ENCODE assay signal across 8 cellular contexts in genomic region chrX:153726286-153727107, GRCh38. TPM values are rescaled to one million over a fixed set of nuclear protein-coding genes. Genes with fewer than 3 reads are reported as not detected.
DNase-seq lines count a peak whose midpoint lies in the region; ATAC-seq, FAIRE-seq and TF ChIP-seq lines count a peak whose summit lies in the region.

No MANE protein-coding gene starts in this region.

- no peaks in the 10 kb centered on the region for H3K36me3 ChIP-seq in pancreas

- no peak for FAIRE-seq in pancreas (lab: Jason Lieb, UNC)

- peaks cover 23% of the 10 kb centered on the region for H3K4me1 Mint-ChIP-seq in activated T-helper 2 cell treated with anti-CD3 and anti-CD28 coated beads, Interferon-gamma antibody, Interleukin-2, Interleukin-4, amounts not matched to agents 10 μg/mL and 5 μg/mL and 100 μg/mL, durations not matched to agents 14 hours and 24 hours and 36 hours (ENCODE audit: low read depth)
- peaks cover 11% of the 10 kb centered on the region for H3K4me1 Mint-ChIP-seq in glutamatergic neuron (ENCODE audit: low read depth, unreplicated experiment)

- ATAC-seq in HG02763 (IDR thresholded peaks at IDR 0.05; ENCODE audit: unreplicated experiment), result peak; percentile 33
- ATAC-seq in pancreas, result peak; percentile 8 to 35 (median 23)

- H3K9me3 ChIP-seq in pancreas, result no peaks in the 10 kb centered on the region

- peak overlapping the region; percentile 42 for H3K4me3 Mint-ChIP-seq in activated T-helper 2 cell treated with anti-CD3 and anti-CD28 coated beads, Interferon-gamma antibody, Interleukin-2, Interleukin-4, amounts not matched to agents 10 μg/mL and 5 μg/mL and 100 μg/mL, durations not matched to agents 14 hours and 24 hours and 36 hours (ENCODE audit: low read depth)
- H3K4me3 Mint-ChIP-seq in glutamatergic neuron (ENCODE audit: unreplicated experiment), result no peak overlapping the region

- DNase-seq in AG04449 (ENCODE audit: low read depth, low spot score) (no peak), GM13977 (ENCODE audit: low spot score) (peak; percentile 84), NCI-H2196 treated with DMSO at 0.1 percent for 48 hours (lab: John Stamatoyannopoulos, UW; ENCODE audit: unreplicated experiment) (peak; percentile 53), glutamatergic neuron (peak; percentile 70), pancreas (peak; percentile 56 to 85 (median 68)), SHP77 treated with DMSO at 0.1 percent for 48 hours (lab: John Stamatoyannopoulos, UW) (no peak)
- DNase-seq in activated T-helper 2 cell treated with anti-CD3 and anti-CD28 coated beads, Interferon-gamma antibody, Interleukin-2, Interleukin-4, amounts not matched to agents 10 μg/mL and 5 μg/mL and 100 μg/mL, durations not matched to agents 14 hours and 24 hours and 36 hours (ENCODE audit: low spot score), result peak; percentile 36

- TF ChIP-seq CTCF in AG04449 (IDR thresholded peaks at IDR 0.05; ENCODE audit: insufficient read depth, low read length, missing control alignments) (no peak), GM13977 (IDR thresholded peaks at IDR 0.05; ENCODE audit: extremely low read depth, insufficient read depth, missing control alignments) (no peak), glutamatergic neuron (IDR thresholded peaks at IDR 0.05; ENCODE audit: partially characterized antibody, unreplicated experiment) (no peak), pancreas (IDR thresholded peaks at IDR 0.05) (no peak)

- no peaks in the 10 kb centered on the region for H3K27me3 ChIP-seq in pancreas

- peaks cover 0 to 13% (median 7%) of the 10 kb centered on the region in 3 donors for H3K4me1 ChIP-seq in pancreas

- POLR2A ChIA-PET in AG04449 (lab: Yijun Ruan, JAX), result interaction anchor here (0.8 kb wide), 1 partner anchor 245 kb away, joined by 3 read pairs; the partner anchor contains the start of gene HCFC1

- peak overlapping the region; percentile 46 to 82 (median 74) for H3K27ac ChIP-seq in pancreas

- intact Hi-C loops in activated T-helper 2 cell treated with anti-CD3 and anti-CD28 coated beads, Interferon-gamma antibody, Interleukin-2, Interleukin-4, amounts not matched to agents 10 μg/mL and 5 μg/mL and 100 μg/mL, durations not matched to agents 14 hours and 24 hours and 36 hours (cut with micrococcal nuclease), result no loop called here
- intact Hi-C loops in pancreas (cut with DNase I), result no loop called here

- H3K36me3 Mint-ChIP-seq in activated T-helper 2 cell treated with anti-CD3 and anti-CD28 coated beads, Interferon-gamma antibody, Interleukin-2, Interleukin-4, amounts not matched to agents 10 μg/mL and 5 μg/mL and 100 μg/mL, durations not matched to agents 14 hours and 24 hours and 36 hours (ENCODE audit: low read depth), result peaks cover 23% of the 10 kb centered on the region
- H3K36me3 Mint-ChIP-seq in glutamatergic neuron (ENCODE audit: unreplicated experiment), result peaks cover 4% of the 10 kb centered on the region

- peak overlapping the region; percentile 27 for H3K4me3 ChIP-seq in AG04449 (ENCODE audit: low read depth, low read length)
- H3K4me3 ChIP-seq in pancreas, result peak overlapping the region in 3 of 4 donors; percentile 3 to 56 (median 16)

- in situ Hi-C loops in GM13977 (cut with MboI; ENCODE audit: low pct_unique_long_range_greater_than_20kb, low sequenced_read_pairs, unreplicated experiment), result no loop called here

- no peaks in the 10 kb centered on the region for H3K27me3 Mint-ChIP-seq in activated T-helper 2 cell treated with anti-CD3 and anti-CD28 coated beads, Interferon-gamma antibody, Interleukin-2, Interleukin-4, amounts not matched to agents 10 μg/mL and 5 μg/mL and 100 μg/mL, durations not matched to agents 14 hours and 24 hours and 36 hours (ENCODE audit: low read depth)
- no peaks in the 10 kb centered on the region for H3K27me3 Mint-ChIP-seq in glutamatergic neuron (ENCODE audit: unreplicated experiment)

- 4 to 49% methylated on average over 35 of the region's 35 CpGs for WGBS in pancreas, 2 donors

- CTCF ChIA-PET in AG04449 (lab: Yijun Ruan, JAX), result interaction anchor here (1.0 to 1.2 kb wide), 2 partner anchors 18 to 37 kb away, joined by 3 to 4 read pairs; no protein-coding TSS in a partner anchor

- peaks cover 2% of the 10 kb centered on the region for H3K9me3 Mint-ChIP-seq in activated T-helper 2 cell treated with anti-CD3 and anti-CD28 coated beads, Interferon-gamma antibody, Interleukin-2, Interleukin-4, amounts not matched to agents 10 μg/mL and 5 μg/mL and 100 μg/mL, durations not matched to agents 14 hours and 24 hours and 36 hours
- peaks cover 7% of the 10 kb centered on the region for H3K9me3 Mint-ChIP-seq in glutamatergic neuron (ENCODE audit: unreplicated experiment)

- peak overlapping the region; percentile 42 for H3K27ac Mint-ChIP-seq in activated T-helper 2 cell treated with anti-CD3 and anti-CD28 coated beads, Interferon-gamma antibody, Interleukin-2, Interleukin-4, amounts not matched to agents 10 μg/mL and 5 μg/mL and 100 μg/mL, durations not matched to agents 14 hours and 24 hours and 36 hours
- H3K27ac Mint-ChIP-seq in glutamatergic neuron (ENCODE audit: unreplicated experiment), result no peak overlapping the region

RNA-seq across cellular contexts. Expression of gene ABCD1, which starts 1.8 kb away (rescaled TPM):
- 8.8 and 10.1 TPM in 2 replicates for total RNA-seq in activated T-helper 2 cell treated with anti-CD3 and anti-CD28 coated beads, Interferon-gamma antibody, Interleukin-2, Interleukin-4, amounts not matched to agents 10 μg/mL and 5 μg/mL and 100 μg/mL, durations not matched to agents 14 hours and 24 hours and 36 hours
- total RNA-seq in glutamatergic neuron (ENCODE audit: unreplicated experiment) (13.5 TPM), pancreas (10 to 100 TPM in 3 of 6 donors, 1 to 10 TPM in 3; 5.8 to 13.2 (median 9.8) TPM)
- polyA plus RNA-seq in pancreas, result 10 to 100 TPM in 1 of 2 donors, 1 to 10 TPM in 1; 6.7 to 11.9 TPM

RNA-seq across cellular contexts. Expression of gene BCAP31, which starts 2.3 kb away (rescaled TPM):
- total RNA-seq in activated T-helper 2 cell treated with anti-CD3 and anti-CD28 coated beads, Interferon-gamma antibody, Interleukin-2, Interleukin-4, amounts not matched to agents 10 μg/mL and 5 μg/mL and 100 μg/mL, durations not matched to agents 14 hours and 24 hours and 36 hours, result 154 TPM in 2 replicates
- total RNA-seq in glutamatergic neuron (ENCODE audit: unreplicated experiment) (155 TPM), pancreas (100 to 1,000 TPM in 2 of 6 donors, 10 to 100 TPM in 4; 72.2 to 118 (median 88.4) TPM)
- 10 to 100 TPM; 66.3 to 90.1 TPM for polyA plus RNA-seq in pancreas

RNA-seq across cellular contexts. Expression of gene PLXNB3, which starts 37.6 kb away (rescaled TPM):
- total RNA-seq in activated T-helper 2 cell treated with anti-CD3 and anti-CD28 coated beads, Interferon-gamma antibody, Interleukin-2, Interleukin-4, amounts not matched to agents 10 μg/mL and 5 μg/mL and 100 μg/mL, durations not matched to agents 14 hours and 24 hours and 36 hours, result 0.62 and 0.91 TPM in 2 replicates
- total RNA-seq in glutamatergic neuron (ENCODE audit: unreplicated experiment) (5.8 TPM), pancreas (1 to 10 TPM; 4.0 to 9.0 (median 5.2) TPM)
- 10 to 100 TPM; 22.9 to 28.6 TPM for polyA plus RNA-seq in pancreas

RNA-seq across cellular contexts. Expression of gene SLC6A8, which starts 38.8 kb away (rescaled TPM):
- total RNA-seq in activated T-helper 2 cell treated with anti-CD3 and anti-CD28 coated beads, Interferon-gamma antibody, Interleukin-2, Interleukin-4, amounts not matched to agents 10 μg/mL and 5 μg/mL and 100 μg/mL, durations not matched to agents 14 hours and 24 hours and 36 hours, result 2.2 and 2.5 TPM in 2 replicates
- total RNA-seq in glutamatergic neuron (ENCODE audit: unreplicated experiment), result 108 TPM
- total RNA-seq in pancreas, result 10 to 100 TPM in 4 of 6 donors, 1 to 10 TPM in 2; 8.4 to 15.8 (median 11.1) TPM
- 10 to 100 TPM; 12.3 to 14.4 TPM for polyA plus RNA-seq in pancreas

RNA-seq across cellular contexts. Expression of gene PNCK, which starts 52.9 kb away (rescaled TPM):
- 0.18 and 0.43 TPM in 2 replicates for total RNA-seq in activated T-helper 2 cell treated with anti-CD3 and anti-CD28 coated beads, Interferon-gamma antibody, Interleukin-2, Interleukin-4, amounts not matched to agents 10 μg/mL and 5 μg/mL and 100 μg/mL, durations not matched to agents 14 hours and 24 hours and 36 hours
- total RNA-seq in glutamatergic neuron (ENCODE audit: unreplicated experiment), result 4.3 TPM
- total RNA-seq in pancreas, result under 1 TPM in 3 of 6 donors, not detected in 3; 0.35 to 0.67 (median 0.49) TPM
- under 1 TPM; 0.28 to 0.99 TPM for polyA plus RNA-seq in pancreas

Comparison
In these comparisons a context has a peak if more than half of its experiments do, and no peak if none do; other contexts are left out.
1. DNase-seq: peak in GM13977 (single experiment), NCI-H2196 treated with DMSO at 0.1 percent for 48 hours (single experiment), activated T-helper 2 cell treated with anti-CD3 and anti-CD28 coated beads, Interferon-gamma antibody, Interleukin-2, Interleukin-4, amounts not matched to agents 10 μg/mL and 5 μg/mL and 100 μg/mL, durations not matched to agents 14 hours and 24 hours and 36 hours (single experiment), glutamatergic neuron (single experiment) and pancreas (6 of 6); none in AG04449 (single experiment) and SHP77 treated with DMSO at 0.1 percent for 48 hours (single experiment).